1 cellular context compared by ENCODE assay signal in genomic region chr1:53219711-53220110, GRCh38.
TF ChIP-seq lines count a peak whose summit lies in the region.

No MANE protein-coding gene starts in this region.

TF ChIP-seq in H1, 55 proteins besides CTCF, POLR2A, EP300 and RAD21:
- TF ChIP-seq HDAC6 (IDR thresholded peaks at IDR 0.05; ENCODE audit: low read depth, low read length), result no peak
- no peak for TF ChIP-seq NANOG (IDR thresholded peaks at IDR 0.05; ENCODE audit: insufficient read depth, low read depth, low read length, poor library complexity, severe bottlenecking)
